Comparison of ENCODE assay signal across 10 cellular contexts in the genomic region with DNA sequence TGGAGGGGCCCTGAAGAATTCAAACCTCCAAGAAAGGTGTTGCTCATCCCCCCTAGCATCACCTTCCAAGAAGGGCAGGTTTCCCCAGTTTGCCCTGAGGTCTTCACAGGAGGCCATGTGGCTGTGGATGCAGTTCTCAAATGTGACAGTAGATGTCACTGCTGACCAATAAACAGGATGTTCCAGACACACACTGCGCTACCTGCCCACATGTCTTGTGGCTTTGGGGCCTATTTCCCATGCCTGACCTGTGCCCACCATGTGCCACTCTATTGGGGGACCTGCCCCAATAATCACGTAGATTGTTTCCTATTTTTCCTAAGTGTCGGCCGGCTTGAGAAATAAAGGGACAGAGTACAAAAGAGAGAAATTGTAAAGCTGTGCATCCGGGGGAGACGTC. TPM values are rescaled to one million over a fixed set of nuclear protein-coding genes. Genes with fewer than 3 reads are reported as not detected.
A peak's percentile ranks its signal among the peaks of the same experiment; 100 is the strongest.
DNase-seq lines count a peak whose midpoint lies in the region; ATAC-seq and TF ChIP-seq lines count a peak whose summit lies in the region.
"Had no signal": no experiment of that assay in that cellular context is flagged by ENCODE, and none has a peak within 500 bp of the region (broad histone marks: within the 10 kb centered on the region; RNA-seq: fewer than 3 reads in every experiment).

No MANE protein-coding gene starts in this region.

- H3K9ac ChIP-seq in OCI-LY3 (ENCODE audit: low read length) = no peak overlapping the region
- H3K9ac ChIP-seq: BLaER1 treated with 17β-estradiol and CSF1 and Interleukin-3, amounts not matched to agents 10 nM and 100 nM had no signal

- H3K4me2 ChIP-seq in OCI-LY3 (ENCODE audit: low read length) = no peak overlapping the region
- H3K4me2 ChIP-seq: BLaER1 treated with 17β-estradiol and CSF1 and Interleukin-3, amounts not matched to agents 10 nM and 100 nM had no signal

- H4K20me1 ChIP-seq in OCI-LY3 (ENCODE audit: insufficient read depth, low read length) = no peaks in the 10 kb centered on the region
- H4K20me1 ChIP-seq: BLaER1 treated with 17β-estradiol and CSF1 and Interleukin-3, amounts not matched to agents 10 nM and 100 nM had no signal

- H3K9me3 ChIP-seq in OCI-LY3 (ENCODE audit: insufficient read depth, low read length) (no peaks in the 10 kb centered on the region), psoas muscle (no peaks in the 10 kb centered on the region)
- H3K9me3 ChIP-seq: BLaER1 treated with 17β-estradiol and CSF1 and Interleukin-3, amounts not matched to agents 10 nM and 100 nM; SJSA1 had no signal

- no peaks in the 10 kb centered on the region for H3K36me3 Mint-ChIP-seq in activated CD8-positive, alpha-beta memory T cell treated with anti-CD3 and anti-CD28 coated beads, Interleukin-2, amount 10 ng/mL, durations not matched to agents 7 days and 5 days

- no peak overlapping the region for H2AFZ ChIP-seq in OCI-LY3 (ENCODE audit: low read depth, low read length)

- intact Hi-C loops in psoas muscle (cut with DNase I) = loop anchor here in 1 of 2 donors (10.0 kb wide), 1 partner anchor 190 kb away; no protein-coding TSS in a partner anchor

- CTCF ChIA-PET in activated CD8-positive, alpha-beta memory T cell treated with anti-CD3 and anti-CD28 coated beads, Interleukin-2, amount 10 ng/mL, durations not matched to agents 7 days and 5 days (lab: Charles Lee) = no interaction called here

- H3K27ac ChIP-seq in OCI-LY3 (ENCODE audit: low read length) = no peak overlapping the region
- H3K27ac ChIP-seq in psoas muscle = no peak overlapping the region
- H3K27ac ChIP-seq: BLaER1 treated with 17β-estradiol and CSF1 and Interleukin-3, amounts not matched to agents 10 nM and 100 nM; SJSA1 had no signal

- H3K4me1 ChIP-seq in OCI-LY3 (ENCODE audit: low read length) = no peaks in the 10 kb centered on the region
- no peaks in the 10 kb centered on the region for H3K4me1 ChIP-seq in psoas muscle
- H3K4me1 ChIP-seq: BLaER1 treated with 17β-estradiol and CSF1 and Interleukin-3, amounts not matched to agents 10 nM and 100 nM; SJSA1 had no signal

- H3K4me1 Mint-ChIP-seq in activated CD8-positive, alpha-beta memory T cell treated with anti-CD3 and anti-CD28 coated beads, Interleukin-2, amount 10 ng/mL, durations not matched to agents 7 days and 5 days = no peaks in the 10 kb centered on the region

- TF ChIP-seq CTCF in OCI-LY3 (IDR thresholded peaks at IDR 0.05; ENCODE audit: low read depth, low read length) = peak; percentile 55
- TF ChIP-seq CTCF in psoas muscle (IDR thresholded peaks at IDR 0.05) = peak; percentile 80

- H3K36me3 ChIP-seq in OCI-LY3 (replicated peaks; ENCODE audit: low read depth, low read length) (no peaks in the 10 kb centered on the region), psoas muscle (ENCODE audit: insufficient read depth in 1 of 2, low read depth in 1 of 2) (no peaks in the 10 kb centered on the region)
- H3K36me3 ChIP-seq: BLaER1 treated with 17β-estradiol and CSF1 and Interleukin-3, amounts not matched to agents 10 nM and 100 nM; SJSA1 had no signal

- no peak overlapping the region for H3K27ac Mint-ChIP-seq in activated CD8-positive, alpha-beta memory T cell treated with anti-CD3 and anti-CD28 coated beads, Interleukin-2, amount 10 ng/mL, durations not matched to agents 7 days and 5 days

- no peak overlapping the region for H3K4me3 Mint-ChIP-seq in activated CD8-positive, alpha-beta memory T cell treated with anti-CD3 and anti-CD28 coated beads, Interleukin-2, amount 10 ng/mL, durations not matched to agents 7 days and 5 days

- no peaks in the 10 kb centered on the region for H3K9me3 Mint-ChIP-seq in activated CD8-positive, alpha-beta memory T cell treated with anti-CD3 and anti-CD28 coated beads, Interleukin-2, amount 10 ng/mL, durations not matched to agents 7 days and 5 days (ENCODE audit: low read depth)

- no peaks in the 10 kb centered on the region for H3K27me3 Mint-ChIP-seq in activated CD8-positive, alpha-beta memory T cell treated with anti-CD3 and anti-CD28 coated beads, Interleukin-2, amount 10 ng/mL, durations not matched to agents 7 days and 5 days

- 41% methylated on average over 6 of the region's 6 CpGs; no CpG with 5 or more reads in 1 of the 3 donors for WGBS in psoas muscle, 3 donors

- peak; percentile 66 for DNase-seq in activated CD8-positive, alpha-beta memory T cell treated with anti-CD3 and anti-CD28 coated beads for 24 hours
- DNase-seq in activated CD8-positive, alpha-beta memory T cell treated with anti-CD3 and anti-CD28 coated beads, Interleukin-2, amount 10 ng/mL, durations not matched to agents 7 days and 5 days = no peak
- DNase-seq in effector CD8-positive, alpha-beta T cell (lab: John Stamatoyannopoulos, UW) = peak; percentile 45
- DNase-seq in psoas muscle (peak in 1 of 2 donors; percentile 42), NCI-H1417 treated with DMSO at 0.1 percent for 48 hours (lab: John Stamatoyannopoulos, UW) (no peak)

- ATAC-seq in activated CD8-positive, alpha-beta memory T cell treated with anti-CD3 and anti-CD28 coated beads, Interleukin-2, amount 10 ng/mL, durations not matched to agents 7 days and 5 days = no peak
- ATAC-seq in psoas muscle = peak; percentile 52 to 79 (median 69)
- no peak for ATAC-seq in GM19452 (IDR thresholded peaks at IDR 0.05; ENCODE audit: unreplicated experiment)
- ATAC-seq in GM19023 (IDR thresholded peaks at IDR 0.05; ENCODE audit: unreplicated experiment) = no peak

- no peaks in the 10 kb centered on the region for H3K79me2 ChIP-seq in OCI-LY3 (ENCODE audit: low read length)

- H3K4me3 ChIP-seq in OCI-LY3 (ENCODE audit: low read length) = no peak overlapping the region
- no peak overlapping the region for H3K4me3 ChIP-seq in psoas muscle
- H3K4me3 ChIP-seq: BLaER1 treated with 17β-estradiol and CSF1 and Interleukin-3, amounts not matched to agents 10 nM and 100 nM; SJSA1 had no signal

- H3K27me3 ChIP-seq in OCI-LY3 (ENCODE audit: low read depth, low read length) = no peaks in the 10 kb centered on the region
- H3K27me3 ChIP-seq in psoas muscle (ENCODE audit: insufficient read depth in 3 of 3, low read length in 2 of 3) = no peaks in the 10 kb centered on the region
- H3K27me3 ChIP-seq: SJSA1 had no signal

RNA-seq across cellular contexts. Expression of a gene that starts 4.5 kb away (rescaled TPM):
- not detected for total RNA-seq in activated CD8-positive, alpha-beta memory T cell treated with anti-CD3 and anti-CD28 coated beads, Interleukin-2, amount 10 ng/mL, durations not matched to agents 7 days and 5 days
- total RNA-seq in psoas muscle = under 1 TPM in 1 of 4 donors, not detected in 3; 0.34 TPM
- polyA plus RNA-seq in psoas muscle = under 1 TPM; 0.12 to 0.89 (median 0.25) TPM

RNA-seq across cellular contexts. Expression of a gene that starts 10.2 kb away (rescaled TPM):
- 100 to 1,000 TPM; 121 to 128 TPM for total RNA-seq in activated CD8-positive, alpha-beta memory T cell treated with anti-CD3 and anti-CD28 coated beads, Interleukin-2, amount 10 ng/mL, durations not matched to agents 7 days and 5 days
- total RNA-seq in psoas muscle = 10 to 100 TPM; 57.3 to 85.3 (median 82.9) TPM
- polyA plus RNA-seq in psoas muscle = 100 to 1,000 TPM; 155 to 239 (median 233) TPM

RNA-seq across cellular contexts. Expression of a gene that starts 17.7 kb away (rescaled TPM):
- not detected for total RNA-seq in activated CD8-positive, alpha-beta memory T cell treated with anti-CD3 and anti-CD28 coated beads, Interleukin-2, amount 10 ng/mL, durations not matched to agents 7 days and 5 days
- 1 to 10 TPM in 1 of 4 donors, under 1 TPM in 3; 0.77 to 2.4 (median 0.96) TPM for total RNA-seq in psoas muscle
- 1 to 10 TPM in 2 of 3 donors, under 1 TPM in 1; 0.94 to 6.6 (median 1.6) TPM for polyA plus RNA-seq in psoas muscle

RNA-seq across cellular contexts. Expression of a gene that starts 20.8 kb away (rescaled TPM):
- total RNA-seq in activated CD8-positive, alpha-beta memory T cell treated with anti-CD3 and anti-CD28 coated beads, Interleukin-2, amount 10 ng/mL, durations not matched to agents 7 days and 5 days = not detected
- not detected for total RNA-seq in psoas muscle
- not detected for polyA plus RNA-seq in psoas muscle
- total RNA-seq: SJSA1 had no signal

RNA-seq across cellular contexts. Expression of a gene that starts 23.4 kb away (rescaled TPM):
- total RNA-seq in activated CD8-positive, alpha-beta memory T cell treated with anti-CD3 and anti-CD28 coated beads, Interleukin-2, amount 10 ng/mL, durations not matched to agents 7 days and 5 days = not detected
- 10 to 100 TPM in 3 of 4 donors, 1 to 10 TPM in 1; 5.8 to 27.5 (median 14.4) TPM for total RNA-seq in psoas muscle
- polyA plus RNA-seq in psoas muscle = 10 to 100 TPM in 1 of 3 donors, 1 to 10 TPM in 2; 4.0 to 15.1 (median 5.6) TPM

Comparison
In these comparisons a context has a peak if more than half of its experiments do, and no peak if none do; other contexts are left out.
1. DNase-seq: peak in activated CD8-positive, alpha-beta memory T cell treated with anti-CD3 and anti-CD28 coated beads for 24 hours (single experiment) and effector CD8-positive, alpha-beta T cell (single experiment); none in activated CD8-positive, alpha-beta memory T cell treated with anti-CD3 and anti-CD28 coated beads, Interleukin-2, amount 10 ng/mL, durations not matched to agents 7 days and 5 days (single experiment) and NCI-H1417 treated with DMSO at 0.1 percent for 48 hours (single experiment).
2. ATAC-seq: peak in psoas muscle (4 of 4); none in activated CD8-positive, alpha-beta memory T cell treated with anti-CD3 and anti-CD28 coated beads, Interleukin-2, amount 10 ng/mL, durations not matched to agents 7 days and 5 days (single experiment), GM19452 (single experiment) and GM19023 (single experiment).